Comparison of ENCODE assay signal across 8 cellular contexts in genomic region chr14:69574266-69574953, GRCh38. TPM values are rescaled to one million over a fixed set of nuclear protein-coding genes. Genes with fewer than 3 reads are reported as not detected.
DNase-seq lines count a peak whose midpoint lies in the region; ATAC-seq, FAIRE-seq and TF ChIP-seq lines count a peak whose summit lies in the region.

TSS of gene CCDC177 (minus strand) at chr14:69574871. CDS start at chr14:69573622, 1,249 bp downstream.

- in situ Hi-C loops in Panc1 (cut with HindIII; ENCODE audit: low pct_unique_long_range_greater_than_20kb, low sequenced_read_pairs), result no loop called here

- H3K27ac Mint-ChIP-seq in osteocyte (ENCODE audit: unreplicated experiment), result no peak within 1 kb of the TSS

- H3K4me3 Mint-ChIP-seq in osteocyte (ENCODE audit: unreplicated experiment), result peak within 1 kb of the TSS; percentile 80

- H3K9me3 ChIP-seq in Panc1 (ENCODE audit: control insufficient read depth, insufficient read depth, low read depth, low read length) (no peaks in the 10 kb centered on the region), tibial artery (no peaks in the 10 kb centered on the region)

- POLR2A ChIA-PET in Panc1 (lab: Charles Lee), result no interaction called here

- intact Hi-C loops in Panc1 (cut with micrococcal nuclease; ENCODE audit: unreplicated experiment) (loop anchor here (5.0 kb wide), 1 partner anchor 37 kb away; no protein-coding TSS in a partner anchor), tibial artery (cut with DNase I; ENCODE audit: low total_unique reads) (loop anchor here (10.0 kb wide), 1 partner anchor 330 kb away; no protein-coding TSS in a partner anchor)

- H3K27me3 Mint-ChIP-seq in osteocyte (ENCODE audit: unreplicated experiment), result peaks cover 45% of the 10 kb centered on the region

- no peaks in the 10 kb centered on the region for H3K36me3 ChIP-seq in Panc1 (ENCODE audit: control insufficient read depth, insufficient read depth, low read length)
- no peaks in the 10 kb centered on the region for H3K36me3 ChIP-seq in tibial artery

- peak within 1 kb of the TSS; percentile 24 to 34 for H3K4me3 ChIP-seq in Panc1 (ENCODE audit: low read depth in 2 of 2, low read length in 2 of 2)
- H3K4me3 ChIP-seq in tibial artery, result peak within 1 kb of the TSS in 1 of 2 donors; percentile 39

- TF ChIP-seq CTCF in Panc1 (IDR thresholded peaks at IDR 0.05), result peak; percentile 88
- peak; percentile 90 for TF ChIP-seq CTCF in foreskin keratinocyte (conservative IDR thresholded peaks at IDR 0.05)
- TF ChIP-seq CTCF in osteocyte (IDR thresholded peaks at IDR 0.05), result peak; percentile 91
- peak; percentile 53 to 78 for TF ChIP-seq CTCF in tibial artery (IDR thresholded peaks at IDR 0.05)

- H3K9me3 Mint-ChIP-seq in osteocyte (ENCODE audit: unreplicated experiment), result no peaks in the 10 kb centered on the region

- peak; percentile 93 for DNase-seq in COLO668 (lab: John Stamatoyannopoulos, UW; ENCODE audit: unreplicated experiment)
- peak; percentile 95 for DNase-seq in HTR-8/SVneo (ENCODE audit: insufficient read length, low spot score)
- DNase-seq in Panc1 (ENCODE audit: low read depth, low spot score), result peak; percentile 15
- DNase-seq in activated effector memory CD4-positive, alpha-beta T cell treated with Interleukin-2 at 50 U/mL for 16 hours, result peak; percentile 62
- peak in 1 of 2 donors; percentile 32 for DNase-seq in foreskin keratinocyte
- peak; percentile 86 for DNase-seq in osteocyte (ENCODE audit: extremely low spot score, unreplicated experiment)
- DNase-seq in tibial artery, result no peak

- BruUV-seq in Panc1 (replicated peaks; lab: Mats Ljungman, UMichigan), result no TSS peak

- peak; percentile 79 for ATAC-seq in Panc1
- ATAC-seq in foreskin keratinocyte, result peak; percentile 58
- no peak for ATAC-seq in GM19455 (IDR thresholded peaks at IDR 0.05; ENCODE audit: unreplicated experiment)

- H3K27ac ChIP-seq in Panc1 (ENCODE audit: low read length) (no peak within 1 kb of the TSS), foreskin keratinocyte (no peak within 1 kb of the TSS), tibial artery (no peak within 1 kb of the TSS)

- H3K36me3 Mint-ChIP-seq in osteocyte (ENCODE audit: unreplicated experiment), result no peaks in the 10 kb centered on the region

- H3K4me1 ChIP-seq in Panc1 (ENCODE audit: control insufficient read depth, insufficient read depth, low read length) (no peaks in the 10 kb centered on the region), foreskin keratinocyte (no peaks in the 10 kb centered on the region), tibial artery (peaks cover 0 to 40% (median 34%) of the 10 kb centered on the region in 4 donors)

- CTCF ChIA-PET in Panc1 (lab: Charles Lee), result interaction anchor here (0.6 to 1.0 kb wide), 6 partner anchors 30 to 1678 kb away, joined by 3 to 6 read pairs (median 3); partner anchors contain the start of gene SUSD6

- H3K4me1 Mint-ChIP-seq in osteocyte (ENCODE audit: unreplicated experiment), result peaks cover 9% of the 10 kb centered on the region

- peak; percentile 92 for FAIRE-seq in HTR-8/SVneo (lab: Jason Lieb, UNC)

- H3K27me3 ChIP-seq in Panc1 (ENCODE audit: control insufficient read depth, insufficient read depth, low read length), result peaks cover 2% of the 10 kb centered on the region; the same call in 1 of the 2 replicates
- H3K27me3 ChIP-seq in foreskin keratinocyte, result peaks cover 88% of the 10 kb centered on the region
- H3K27me3 ChIP-seq in tibial artery, result peaks cover 4 to 83% of the 10 kb centered on the region in 2 donors

RNA-seq across cellular contexts. Expression of gene CCDC177, which starts in this region (rescaled TPM):
- not detected for total RNA-seq in Panc1 (2021; ENCODE audit: unreplicated experiment)
- polyA plus RNA-seq in Panc1 (2012; ENCODE audit: insufficient read length), result not detected
- total RNA-seq in foreskin keratinocyte, result not detected in 2 replicates
- polyA plus RNA-seq in foreskin keratinocyte, result not detected in 2 replicates
- total RNA-seq in osteocyte, result not detected in 2 replicates

Comparison
In these comparisons a context has a peak if more than half of its experiments do, and no peak if none do; other contexts are left out.
1. Peak in DNase-seq, ATAC-seq and H3K4me3 ChIP-seq in Panc1; RNA of the gene not detected or under 1 TPM.
2. Peak in ATAC-seq in foreskin keratinocyte; RNA of the gene not detected or under 1 TPM.
3. Peak in DNase-seq in osteocyte; RNA of the gene not detected or under 1 TPM.
4. DNase-seq: peak in COLO668 (single experiment), HTR-8/SVneo (single experiment) and activated effector memory CD4-positive, alpha-beta T cell treated with Interleukin-2 at 50 U/mL for 16 hours (single experiment); none in tibial artery (0 of 2).
5. Peak in every context shown above with its lines, with median percentiles within 50 percentile points of each other: CTCF ChIP-seq.